9 cellular contexts compared by ENCODE assay signal in the genomic region with DNA sequence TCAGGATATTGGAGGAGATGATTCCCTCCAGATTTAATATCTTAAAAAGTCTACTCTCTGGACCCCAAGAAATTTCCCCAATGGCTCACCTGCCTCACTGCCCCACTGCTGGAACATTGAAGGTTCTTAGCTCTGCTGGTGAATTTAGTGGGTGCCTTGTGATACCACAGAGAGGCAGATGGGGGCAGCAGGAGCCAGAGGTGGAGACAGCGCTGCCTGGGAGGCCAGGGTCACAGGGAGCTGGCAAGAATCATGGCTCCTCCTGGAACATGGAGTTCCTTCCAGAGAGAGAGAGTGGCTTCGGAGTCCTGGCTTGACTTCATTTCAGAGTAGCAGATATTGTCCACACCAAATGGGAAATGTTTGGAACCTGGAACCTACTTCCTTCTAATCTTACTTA.
DNase-seq lines count a peak whose midpoint lies in the region; ATAC-seq and TF ChIP-seq lines count a peak whose summit lies in the region.
"Had no signal": no experiment of that assay in that cellular context is flagged by ENCODE, and none has a peak within 500 bp of the region (broad histone marks: within the 10 kb centered on the region; RNA-seq: fewer than 3 reads in every experiment).

No MANE protein-coding gene starts in this region.

- TF ChIP-seq CTCF in NB4 (IDR thresholded peaks at IDR 0.05; ENCODE audit: low read depth, low read length) (peak; percentile 40), heart left ventricle (IDR thresholded peaks at IDR 0.05) (peak; percentile 34 to 60 (median 51))

- H3K36me3 ChIP-seq in heart left ventricle: no peaks in the 10 kb centered on the region
- H3K36me3 ChIP-seq: tibial artery had no signal

- DNase-seq in NCI-H2107 treated with DMSO at 0.1 percent for 48 hours (lab: John Stamatoyannopoulos, UW; ENCODE audit: unreplicated experiment): peak; percentile 11
- DNase-seq in NCI-H2107 (lab: John Stamatoyannopoulos, UW): no peak
- DNase-seq in NB4 (ENCODE audit: low read depth): peak; percentile 14
- DNase-seq in activated CD8-positive, alpha-beta memory T cell treated with anti-CD3 and anti-CD28 coated beads, Interleukin-2, amount 50 U/mL, for 4 hours: peak; percentile 26
- DNase-seq in heart left ventricle: peak; percentile 20 to 70 (median 55)
- DNase-seq in stimulated activated CD4-positive, alpha-beta T cell treated with anti-CD3 and anti-CD28 coated beads, Interleukin-2, amount 100 ng/mL, for 24 hours: peak; percentile 55 to 63
- DNase-seq in RKO (ENCODE audit: low spot score): no peak

- WGBS in heart left ventricle, 4 donors: 33 to 45% (median 42%) methylated on average over 2 of the region's 2 CpGs

- intact Hi-C loops in heart left ventricle (cut with DNase I): loop anchor here in 7 of 10 donors (2.0 to 10.0 kb wide), 7 partner anchors 61 to 544 kb away; no protein-coding TSS in a partner anchor

- H3K4me3 ChIP-seq in NB4 (ENCODE audit: low read depth, low read length) (no peak overlapping the region), heart left ventricle (no peak overlapping the region)
- H3K4me3 ChIP-seq: tibial artery had no signal

- no peaks in the 10 kb centered on the region for H3K9me3 ChIP-seq in heart left ventricle
- H3K9me3 ChIP-seq: tibial artery had no signal

- no peaks in the 10 kb centered on the region for H3K27me3 ChIP-seq in heart left ventricle
- H3K27me3 ChIP-seq: tibial artery had no signal

- peaks cover 0 to 8% (median 0%) of the 10 kb centered on the region in 12 donors for H3K4me1 ChIP-seq in heart left ventricle
- H3K4me1 ChIP-seq: tibial artery had no signal

- H3K27ac ChIP-seq in heart left ventricle: no peak overlapping the region
- H3K27ac ChIP-seq: tibial artery had no signal

- peak; percentile 77 for ATAC-seq in GM21786 (IDR thresholded peaks at IDR 0.05; ENCODE audit: unreplicated experiment)
- peak; percentile 88 to 96 (median 96) for ATAC-seq in heart left ventricle

- TF ChIP-seq POLR2A in NB4 (IDR thresholded peaks at IDR 0.05; ENCODE audit: extremely low read depth, insufficient read length) (no peak), heart left ventricle (IDR thresholded peaks at IDR 0.05) (no peak)

Comparison
In these comparisons a context has a peak if more than half of its experiments do, and no peak if none do; other contexts are left out.
1. DNase-seq: peak in NCI-H2107 treated with DMSO at 0.1 percent for 48 hours (single experiment), NB4 (single experiment), activated CD8-positive, alpha-beta memory T cell treated with anti-CD3 and anti-CD28 coated beads, Interleukin-2, amount 50 U/mL, for 4 hours (single experiment), heart left ventricle (5 of 5) and stimulated activated CD4-positive, alpha-beta T cell treated with anti-CD3 and anti-CD28 coated beads, Interleukin-2, amount 100 ng/mL, for 24 hours (2 of 2); none in NCI-H2107 (single experiment) and RKO (single experiment).